27 cellular contexts compared by ENCODE assay signal in genomic region chr2:224175010-224175409, GRCh38.
"Had no signal": no experiment of that assay in that cellular context is flagged by ENCODE, and none has a peak within 500 bp of the region (broad histone marks: within the 10 kb centered on the region; RNA-seq: fewer than 3 reads in every experiment).

No MANE protein-coding gene starts in this region.

- H3K36me3 ChIP-seq: breast epithelium, esophagus muscularis mucosa, pancreas, right atrium auricular region, transverse colon had no signal

- H3K27ac ChIP-seq: breast epithelium, dorsolateral prefrontal cortex, esophagus muscularis mucosa, pancreas, psoas muscle, right atrium auricular region, skin epidermis, transverse colon had no signal

- H3K4me1 ChIP-seq: breast epithelium, pancreas, psoas muscle, right atrium auricular region, transverse colon had no signal

- H3K4me3 ChIP-seq: breast epithelium, dorsolateral prefrontal cortex, esophagus muscularis mucosa, pancreas, psoas muscle, right atrium auricular region, skin epidermis, transverse colon had no signal

- H3K9me3 ChIP-seq: breast epithelium, esophagus muscularis mucosa, pancreas, psoas muscle, right atrium auricular region, transverse colon had no signal

- H3K4me1 Mint-ChIP-seq: activated naive CD8-positive, alpha-beta T cell treated with anti-CD3 and anti-CD28 coated beads, Interleukin-2, amount 10 ng/mL, durations not matched to agents 7 days and 5 days; central memory CD8-positive, alpha-beta T cell; natural killer cell; stimulated activated effector memory CD8-positive, alpha-beta T cell treated with anti-CD3 and anti-CD28 coated beads, Interleukin-12 subunit alpha, Interleukin-12 subunit beta, amount 100 ng/mL, for 72 hours; stimulated activated naive CD8-positive, alpha-beta T cell treated with anti-CD3 and anti-CD28 coated beads, Interleukin-15, amount 100 ng/mL, for 72 hours; WTC11 had no signal

- H3K4me3 Mint-ChIP-seq: activated naive CD4-positive, alpha-beta T cell treated with anti-CD3 and anti-CD28 coated beads for 36 hours; activated naive CD8-positive, alpha-beta T cell treated with anti-CD3 and anti-CD28 coated beads, Interleukin-2, amount 10 ng/mL, durations not matched to agents 7 days and 5 days; central memory CD8-positive, alpha-beta T cell; effector memory CD8-positive, alpha-beta T cell; natural killer cell; stimulated activated effector memory CD8-positive, alpha-beta T cell treated with anti-CD3 and anti-CD28 coated beads, Interleukin-12 subunit alpha, Interleukin-12 subunit beta, amount 100 ng/mL, for 72 hours; stimulated activated naive CD8-positive, alpha-beta T cell treated with anti-CD3 and anti-CD28 coated beads, Interleukin-15, amount 100 ng/mL, for 72 hours; WTC11 had no signal

- H3K27me3 Mint-ChIP-seq: stimulated activated naive CD8-positive, alpha-beta T cell treated with anti-CD3 and anti-CD28 coated beads, Interleukin-15, amount 100 ng/mL, for 72 hours had no signal

- H3K27me3 ChIP-seq: breast epithelium, esophagus muscularis mucosa, pancreas, right atrium auricular region, transverse colon had no signal

- DNase-seq: activated CD8-positive, alpha-beta memory T cell treated with anti-CD3 and anti-CD28 coated beads for 24 hours; activated CD8-positive, alpha-beta memory T cell treated with anti-CD3 and anti-CD28 coated beads, Interleukin-2, amount 50 U/mL, for 4 hours; activated naive CD4-positive, alpha-beta T cell treated with anti-CD3 and anti-CD28 coated beads for 36 hours; activated naive CD8-positive, alpha-beta T cell treated with anti-CD3 and anti-CD28 coated beads, Interleukin-2, amount 10 ng/mL, durations not matched to agents 7 days and 5 days; activated T-cell treated with anti-CD3 and anti-CD28 coated beads, Interleukin-2, amount 50 U/mL, for 48 hours; amniotic stem cell; dorsolateral prefrontal cortex; effector memory CD8-positive, alpha-beta T cell; hippocampal formation; kidney glomerular epithelial cell; left ventricle myocardium superior; mammary epithelial cell; midbrain; natural killer cell; pancreas; psoas muscle; stimulated activated CD4-positive, alpha-beta T cell treated with anti-CD3 and anti-CD28 coated beads, Interleukin-2, amount 100 ng/mL, for 24 hours; stimulated activated naive CD8-positive, alpha-beta T cell treated with anti-CD3 and anti-CD28 coated beads, Interleukin-15, amount 100 ng/mL, for 72 hours; T-helper 9 cell; transverse colon had no signal

- ATAC-seq: effector memory CD8-positive, alpha-beta T cell; left ventricle myocardium superior; natural killer cell; pancreas; psoas muscle; stimulated activated effector memory CD8-positive, alpha-beta T cell treated with anti-CD3 and anti-CD28 coated beads, Interleukin-12 subunit alpha, Interleukin-12 subunit beta, amount 100 ng/mL, for 72 hours; stimulated activated naive CD8-positive, alpha-beta T cell treated with anti-CD3 and anti-CD28 coated beads, Interleukin-15, amount 100 ng/mL, for 72 hours; WTC11 had no signal

- H3K36me3 Mint-ChIP-seq: activated naive CD8-positive, alpha-beta T cell treated with anti-CD3 and anti-CD28 coated beads, Interleukin-2, amount 10 ng/mL, durations not matched to agents 7 days and 5 days; natural killer cell; stimulated activated effector memory CD8-positive, alpha-beta T cell treated with anti-CD3 and anti-CD28 coated beads, Interleukin-12 subunit alpha, Interleukin-12 subunit beta, amount 100 ng/mL, for 72 hours; WTC11 had no signal

- H3K9me3 Mint-ChIP-seq: activated naive CD4-positive, alpha-beta T cell treated with anti-CD3 and anti-CD28 coated beads for 36 hours; activated naive CD8-positive, alpha-beta T cell treated with anti-CD3 and anti-CD28 coated beads, Interleukin-2, amount 10 ng/mL, durations not matched to agents 7 days and 5 days; central memory CD8-positive, alpha-beta T cell; effector memory CD8-positive, alpha-beta T cell; natural killer cell; stimulated activated effector memory CD8-positive, alpha-beta T cell treated with anti-CD3 and anti-CD28 coated beads, Interleukin-12 subunit alpha, Interleukin-12 subunit beta, amount 100 ng/mL, for 72 hours; WTC11 had no signal
